In genomic region chr1:66374561-66375111, GRCh38 we compare ENCODE assay signal across 8 cellular contexts.
DNase-seq lines count a peak whose midpoint lies in the region; ATAC-seq and TF ChIP-seq lines count a peak whose summit lies in the region.

No MANE protein-coding gene starts in this region.

- H3K36me3 ChIP-seq in SU-DHL-6 (ENCODE audit: low read length), result no peaks in the 10 kb centered on the region

- no peaks in the 10 kb centered on the region for H4K20me1 ChIP-seq in SU-DHL-6 (ENCODE audit: low read depth, low read length)

- H3K27ac Mint-ChIP-seq in stimulated activated memory B cell treated with anti-CD40 and anti-IgM and Interleukin-4, amounts not matched to agents 10 μg/mL and 1 μg/mL and 100 μg/mL, for 72 hours, result peak overlapping the region; percentile 88

- H3K9me3 Mint-ChIP-seq in stimulated activated memory B cell treated with anti-CD40 and anti-IgM and Interleukin-4, amounts not matched to agents 10 μg/mL and 1 μg/mL and 100 μg/mL, for 72 hours, result peaks cover 2% of the 10 kb centered on the region

- peak overlapping the region; percentile 37 for H3K4me2 ChIP-seq in SU-DHL-6 (ENCODE audit: low read depth, low read length, poor library complexity, severe bottlenecking)

- H3K27me3 ChIP-seq in SU-DHL-6 (ENCODE audit: low read length), result no peaks in the 10 kb centered on the region

- H3K9me2 ChIP-seq in SU-DHL-6 (replicated peaks; ENCODE audit: insufficient read depth, low read length), result no peaks in the 10 kb centered on the region

- H2AFZ ChIP-seq in SU-DHL-6 (ENCODE audit: low read depth, low read length, severe bottlenecking), result no peak overlapping the region

- no peaks in the 10 kb centered on the region for H3K9me3 ChIP-seq in SU-DHL-6 (ENCODE audit: insufficient read depth, low read length)

- peak overlapping the region; percentile 26 for H3K4me3 Mint-ChIP-seq in stimulated activated memory B cell treated with anti-CD40 and anti-IgM and Interleukin-4, amounts not matched to agents 10 μg/mL and 1 μg/mL and 100 μg/mL, for 72 hours

- peak; percentile 48 for ATAC-seq in HG03039 (IDR thresholded peaks at IDR 0.05; ENCODE audit: unreplicated experiment)
- ATAC-seq in stimulated activated memory B cell treated with anti-CD40 and anti-IgM and Interleukin-4, amounts not matched to agents 10 μg/mL and 1 μg/mL and 100 μg/mL, for 72 hours, result peak; percentile 86

- H3K9ac ChIP-seq in SU-DHL-6 (ENCODE audit: low read length), result no peak overlapping the region

- H3K27me3 Mint-ChIP-seq in stimulated activated memory B cell treated with anti-CD40 and anti-IgM and Interleukin-4, amounts not matched to agents 10 μg/mL and 1 μg/mL and 100 μg/mL, for 72 hours, result no peaks in the 10 kb centered on the region

- peaks cover 39% of the 10 kb centered on the region for H3K36me3 Mint-ChIP-seq in stimulated activated memory B cell treated with anti-CD40 and anti-IgM and Interleukin-4, amounts not matched to agents 10 μg/mL and 1 μg/mL and 100 μg/mL, for 72 hours

- TF ChIP-seq CTCF in SU-DHL-6 (IDR thresholded peaks at IDR 0.05; ENCODE audit: insufficient read depth, low read length, poor library complexity, severe bottlenecking) (no peak), fibroblast of mammary gland (conservative IDR thresholded peaks at IDR 0.05; ENCODE audit: control insufficient read depth, insufficient read depth, low read depth, low read length) (no peak)

- peak overlapping the region; percentile 12; the same call in 1 of the 2 replicates for H3K27ac ChIP-seq in SU-DHL-6 (ENCODE audit: low read depth, low read length)

- H3K79me2 ChIP-seq in SU-DHL-6 (ENCODE audit: insufficient read depth, low read length), result no peaks in the 10 kb centered on the region

- H3F3A ChIP-seq in SU-DHL-6 (ENCODE audit: insufficient read depth), result no peaks in the 10 kb centered on the region

- peaks cover 83% of the 10 kb centered on the region for H3K4me1 Mint-ChIP-seq in stimulated activated memory B cell treated with anti-CD40 and anti-IgM and Interleukin-4, amounts not matched to agents 10 μg/mL and 1 μg/mL and 100 μg/mL, for 72 hours

- no peak overlapping the region for H3K4me3 ChIP-seq in SU-DHL-6 (ENCODE audit: insufficient read depth, low read length, poor library complexity, severe bottlenecking)
- no peak overlapping the region for H3K4me3 ChIP-seq in fibroblast of mammary gland (ENCODE audit: control insufficient read depth, low read depth, low read length)

- peak; percentile 57 for DNase-seq in stimulated activated CD4-positive, alpha-beta T cell treated with anti-CD3 and anti-CD28 coated beads, Interleukin-1b, Interleukin-23, amount 100 ng/mL, for 48 hours
- DNase-seq in stimulated activated CD4-positive, alpha-beta T cell treated with anti-CD3 and anti-CD28 coated beads, Interleukin-12 subunit alpha, Interleukin-12 subunit beta, amount 100 ng/mL, for 4 hours, result no peak
- peak; percentile 95 for DNase-seq in fibroblast of mammary gland (ENCODE audit: low read depth)
- no peak for DNase-seq in OCI-M1 (lab: John Stamatoyannopoulos, UW)
- no peak for DNase-seq in NCI-H1417 treated with DMSO at 0.1 percent for 48 hours (lab: John Stamatoyannopoulos, UW)

Comparison
In these comparisons a context has a peak if more than half of its experiments do, and no peak if none do; other contexts are left out.
1. DNase-seq: peak in stimulated activated CD4-positive, alpha-beta T cell treated with anti-CD3 and anti-CD28 coated beads, Interleukin-1b, Interleukin-23, amount 100 ng/mL, for 48 hours (single experiment) and fibroblast of mammary gland (single experiment); none in stimulated activated CD4-positive, alpha-beta T cell treated with anti-CD3 and anti-CD28 coated beads, Interleukin-12 subunit alpha, Interleukin-12 subunit beta, amount 100 ng/mL, for 4 hours (single experiment), OCI-M1 (single experiment) and NCI-H1417 treated with DMSO at 0.1 percent for 48 hours (single experiment).